In genomic region chr7:70595741-70596574, GRCh38 we compare ENCODE assay signal across 8 cellular contexts.
A peak's percentile ranks its signal among the peaks of the same experiment; 100 is the strongest.
DNase-seq lines count a peak whose midpoint lies in the region; ATAC-seq and TF ChIP-seq lines count a peak whose summit lies in the region.

No MANE protein-coding gene starts in this region.

- peaks cover 4% of the 10 kb centered on the region for H3K27me3 ChIP-seq in CD8-positive, alpha-beta T cell (ENCODE audit: insufficient read depth, low read length)
- peaks cover 66% of the 10 kb centered on the region for H3K27me3 ChIP-seq in iPS-18a (ENCODE audit: control insufficient read depth, insufficient read depth, low read length)

- H3K9ac ChIP-seq in iPS-18a (ENCODE audit: low read length): peak overlapping the region; percentile 30

- H3K36me3 Mint-ChIP-seq in CD8-positive, alpha-beta T cell: no peaks in the 10 kb centered on the region

- H3K4me1 ChIP-seq in CD8-positive, alpha-beta T cell (ENCODE audit: insufficient read depth, low read length): no peaks in the 10 kb centered on the region
- peaks cover 17% of the 10 kb centered on the region for H3K4me1 ChIP-seq in iPS-18a (ENCODE audit: control insufficient read depth, low read depth, low read length)

- intact Hi-C loops in CD8-positive, alpha-beta T cell (cut with DNase I, micrococcal nuclease): no loop called here
- intact Hi-C loops in posterior vena cava (cut with DNase I): no loop called here

- H3K36me3 ChIP-seq in CD8-positive, alpha-beta T cell (ENCODE audit: insufficient read depth, low read length): no peaks in the 10 kb centered on the region
- no peaks in the 10 kb centered on the region for H3K36me3 ChIP-seq in iPS-18a (ENCODE audit: control insufficient read depth, low read depth, low read length)

- no peak for TF ChIP-seq CTCF in CD8-positive, alpha-beta T cell (IDR thresholded peaks at IDR 0.05)

- peaks cover 5% of the 10 kb centered on the region for H3K4me1 Mint-ChIP-seq in CD8-positive, alpha-beta T cell (ENCODE audit: low read depth)

- H3K27ac Mint-ChIP-seq in CD8-positive, alpha-beta T cell: no peak overlapping the region

- ATAC-seq in CD8-positive, alpha-beta T cell: peak; percentile 61
- peak; percentile 50 for ATAC-seq in HG02798 (IDR thresholded peaks at IDR 0.05; ENCODE audit: poor library complexity, unreplicated experiment)

- H3K4me3 Mint-ChIP-seq in CD8-positive, alpha-beta T cell: peak overlapping the region; percentile 50

- peaks cover 5% of the 10 kb centered on the region for H3K9me3 Mint-ChIP-seq in CD8-positive, alpha-beta T cell

- H3K9me3 ChIP-seq in CD8-positive, alpha-beta T cell (ENCODE audit: low read length): no peaks in the 10 kb centered on the region
- no peaks in the 10 kb centered on the region for H3K9me3 ChIP-seq in iPS-18a (ENCODE audit: control insufficient read depth, low read depth, low read length)

- POLR2A ChIA-PET in CD8-positive, alpha-beta T cell (lab: Charles Lee): no interaction called here

- CTCF ChIA-PET in CD8-positive, alpha-beta T cell (lab: Charles Lee): interaction anchor here (2.4 kb wide), 1 partner anchor 102 kb away, joined by 11 read pairs; no protein-coding TSS in a partner anchor

- H3K27ac ChIP-seq in CD8-positive, alpha-beta T cell (ENCODE audit: low read depth, low read length): no peak overlapping the region
- H3K27ac ChIP-seq in iPS-18a (ENCODE audit: low read length) (no peak overlapping the region), skin epidermis (peak overlapping the region in 9 of 21 experiments; percentile 16 to 55 (median 45))

- peaks cover 35% of the 10 kb centered on the region for H3K27me3 Mint-ChIP-seq in CD8-positive, alpha-beta T cell (ENCODE audit: low read depth)

- peak in 1 of 7 experiments; percentile 5 for DNase-seq in CD8-positive, alpha-beta T cell
- peak; percentile 52 for DNase-seq in activated CD8-positive, alpha-beta memory T cell treated with anti-CD3 and anti-CD28 coated beads, Interleukin-2, amount 50 U/mL, for 48 hours
- DNase-seq in posterior vena cava (ENCODE audit: low spot score): no peak
- DNase-seq in HUDEP-2 (lab: John Stamatoyannopoulos, UW; ENCODE audit: unreplicated experiment in 76 of 76): no peak
- no peak for DNase-seq in stimulated activated CD4-positive, alpha-beta T cell treated with anti-CD3 and anti-CD28 coated beads, Interleukin-4, amount 100 ng/mL, for 1 hour

- H3K4me3 ChIP-seq in CD8-positive, alpha-beta T cell (ENCODE audit: low read depth, low read length): no peak overlapping the region
- peak overlapping the region; percentile 75 for H3K4me3 ChIP-seq in iPS-18a (ENCODE audit: low read length)
- peak overlapping the region; percentile 23 to 54 (median 38) for H3K4me3 ChIP-seq in skin epidermis
